In the genomic region with DNA sequence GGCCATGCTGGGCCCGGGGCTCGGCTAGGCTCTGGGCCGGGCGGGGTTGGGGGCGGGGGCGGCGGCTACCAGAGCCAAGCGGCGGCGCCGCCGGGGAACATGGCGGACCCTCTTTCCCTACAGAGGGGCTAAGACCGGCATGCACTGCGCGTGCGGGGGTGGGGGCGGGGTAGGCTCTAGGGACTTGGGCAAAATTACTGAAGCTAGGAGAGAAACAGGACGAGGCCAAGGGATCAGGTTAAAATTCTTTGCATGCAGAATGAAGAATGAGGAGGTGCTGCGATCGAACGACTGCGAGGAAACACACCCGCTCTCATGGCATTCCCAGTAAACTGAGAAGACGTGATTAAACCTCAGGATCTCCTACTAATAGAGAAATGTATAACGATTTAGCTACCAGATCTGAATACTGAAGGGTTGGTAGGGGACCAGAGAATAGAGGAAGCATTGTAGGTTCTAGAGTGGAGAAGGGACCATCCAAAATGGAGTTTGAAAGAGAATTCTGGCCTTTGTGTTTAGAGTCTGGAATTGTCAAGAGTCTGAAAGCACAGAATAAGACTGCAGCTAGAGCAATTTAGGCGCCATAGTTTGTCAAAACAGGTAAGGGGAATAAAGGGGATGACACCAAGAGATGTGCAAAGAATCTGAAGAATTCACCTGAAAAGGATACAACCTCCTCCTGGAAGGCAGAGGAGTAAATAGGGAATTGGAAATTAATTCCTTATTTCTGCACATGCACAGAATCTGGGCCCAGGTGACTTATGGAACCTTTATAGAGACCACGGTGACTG, we compare ENCODE assay signal across 8 cellular contexts. TPM values are rescaled to one million over a fixed set of nuclear protein-coding genes. Genes with fewer than 3 reads are reported as not detected.
A peak's percentile ranks its signal among the peaks of the same experiment; 100 is the strongest.
DNase-seq lines count a peak whose midpoint lies in the region; ATAC-seq and TF ChIP-seq lines count a peak whose summit lies in the region.

A gene (minus strand): TSS at position 141 of the 791 bp plus-strand sequence. CDS start 135 bp downstream, at position 6.

- peak within 1 kb of the TSS; percentile 93 for H2BK120ac ChIP-seq in mesendoderm (ENCODE audit: low read depth, low read length)

- no peaks in the 10 kb centered on the region for H3K9me3 ChIP-seq in CD4-positive, alpha-beta T cell (ENCODE audit: control insufficient read depth, low read length)
- H3K9me3 ChIP-seq in endocrine pancreas (ENCODE audit: control insufficient read depth, low read length), result no peaks in the 10 kb centered on the region

- peak within 1 kb of the TSS; percentile 95 for H3K27ac ChIP-seq in CD4-positive, alpha-beta T cell (ENCODE audit: low read depth, low read length)
- peak within 1 kb of the TSS; percentile 86 for H3K27ac ChIP-seq in mesendoderm (ENCODE audit: low read depth, low read length)

- H3K27me3 ChIP-seq in CD4-positive, alpha-beta T cell (ENCODE audit: control insufficient read depth, insufficient read depth, low read length), result no peaks in the 10 kb centered on the region
- H3K27me3 ChIP-seq in endocrine pancreas (ENCODE audit: control insufficient read depth, insufficient read depth, low read length), result no peaks in the 10 kb centered on the region
- no peaks in the 10 kb centered on the region for H3K27me3 ChIP-seq in mesendoderm (ENCODE audit: insufficient read depth, low read length, poor library complexity)

- peak within 1 kb of the TSS; percentile 91 for H3K4me3 Mint-ChIP-seq in CD4-positive, alpha-beta T cell

- peaks cover 2% of the 10 kb centered on the region for H3K79me1 ChIP-seq in mesendoderm (ENCODE audit: low read length)

- H3K27me3 Mint-ChIP-seq in CD4-positive, alpha-beta T cell, result no peaks in the 10 kb centered on the region

- peak within 1 kb of the TSS; percentile 100 for H3K18ac ChIP-seq in mesendoderm (ENCODE audit: low read length)

- H3K27ac Mint-ChIP-seq in CD4-positive, alpha-beta T cell, result peak within 1 kb of the TSS; percentile 78

- ATAC-seq in CD4-positive, alpha-beta T cell (ENCODE audit: poor library complexity), result peak; percentile 82

- peak within 1 kb of the TSS; percentile 90 for H4K8ac ChIP-seq in mesendoderm (ENCODE audit: low read depth, low read length)

- WGBS in mesendoderm (ENCODE audit: extremely low coverage, insufficient coverage, low lambda C conversion rate), result no CpG with 5 or more reads among the region's 28 CpGs

- peak within 1 kb of the TSS; percentile 99 for H3K4ac ChIP-seq in mesendoderm (ENCODE audit: low read depth, low read length)

- H3K4me1 Mint-ChIP-seq in CD4-positive, alpha-beta T cell (ENCODE audit: low read depth), result peaks cover 58% of the 10 kb centered on the region

- TF ChIP-seq CTCF in CD4-positive, alpha-beta T cell (IDR thresholded peaks at IDR 0.05), result no peak
- TF ChIP-seq CTCF in GM20000 (IDR thresholded peaks at IDR 0.05; ENCODE audit: extremely low read depth, missing control alignments), result no peak

- H3K36me3 Mint-ChIP-seq in CD4-positive, alpha-beta T cell (ENCODE audit: low read depth), result peaks cover 14% of the 10 kb centered on the region

- DNase-seq in CD4-positive, alpha-beta T cell, result peak; percentile 84 to 91 (median 88)
- DNase-seq in GM20000 (ENCODE audit: low spot score) (peak; percentile 92), HT-29 (ENCODE audit: low spot score) (peak; percentile 94), mesendoderm (peak; percentile 98)
- peak; percentile 89 for DNase-seq in NK-92 treated with Interleukin-12 subunit alpha and Interleukin-12 subunit beta, amount 100 ng/mL, for 24 hours (lab: John Stamatoyannopoulos, UW)
- DNase-seq in activated CD8-positive, alpha-beta memory T cell treated with anti-CD3 and anti-CD28 coated beads for 4 hours (ENCODE audit: low read depth in 2 of 2), result peak; percentile 83 to 85
- DNase-seq in stimulated activated CD8-positive, alpha-beta memory T cell treated with anti-CD3 and anti-CD28 coated beads, Interleukin-12 subunit alpha, Interleukin-12 subunit beta, amount 100 ng/mL, for 4 hours (ENCODE audit: low read depth), result peak; percentile 82

- peaks cover 18% of the 10 kb centered on the region for H3K4me1 ChIP-seq in endocrine pancreas (ENCODE audit: control insufficient read depth, insufficient read depth, low read length)
- H3K4me1 ChIP-seq in mesendoderm (ENCODE audit: control insufficient read depth, low read depth, low read length), result peaks cover 3% of the 10 kb centered on the region

- peaks cover 17% of the 10 kb centered on the region for H3K79me2 ChIP-seq in mesendoderm (ENCODE audit: control insufficient read depth, insufficient read depth, low read length)

- H3K23ac ChIP-seq in mesendoderm (ENCODE audit: low read length), result peak within 1 kb of the TSS; percentile 94

- POLR2A ChIA-PET in CD4-positive, alpha-beta T cell (lab: Charles Lee), result interaction anchor here (0.6 to 3.1 kb wide), 29 partner anchors 7 to 1714 kb away, joined by 3 to 36 read pairs (median 5); a partner anchor contains a TSS

- H3K9ac ChIP-seq in endocrine pancreas (ENCODE audit: control insufficient read depth, insufficient read depth, low read length), result peak within 1 kb of the TSS; percentile 70
- H3K9ac ChIP-seq in mesendoderm (ENCODE audit: low read length), result peak within 1 kb of the TSS; percentile 88

- no peaks in the 10 kb centered on the region for H3K9me3 Mint-ChIP-seq in CD4-positive, alpha-beta T cell

- H4K5ac ChIP-seq in mesendoderm (ENCODE audit: low read length), result no peak within 1 kb of the TSS

- no peak within 1 kb of the TSS for H2BK15ac ChIP-seq in mesendoderm (replicated peaks; ENCODE audit: low read depth)

- CTCF ChIA-PET in CD4-positive, alpha-beta T cell (lab: Charles Lee), result no interaction called here

- peak within 1 kb of the TSS; percentile 79 for H3K4me2 ChIP-seq in mesendoderm (ENCODE audit: low read length)

- peak within 1 kb of the TSS; percentile 97 for H3K56ac ChIP-seq in mesendoderm (ENCODE audit: low read length)

- peak within 1 kb of the TSS; percentile 62 for H2BK5ac ChIP-seq in mesendoderm (ENCODE audit: low read length)

- H3K36me3 ChIP-seq in endocrine pancreas (ENCODE audit: control insufficient read depth, insufficient read depth, low read length) (peaks cover 3% of the 10 kb centered on the region), mesendoderm (ENCODE audit: control insufficient read depth, insufficient read depth, low read length) (peaks cover 4% of the 10 kb centered on the region)

- H2AK5ac ChIP-seq in mesendoderm (ENCODE audit: low read length), result no peak within 1 kb of the TSS

- intact Hi-C loops in CD4-positive, alpha-beta T cell (cut with DNase I, micrococcal nuclease), result loop anchor here (2.0 to 10.0 kb wide), 9 partner anchors 131 to 1141 kb away; a partner anchor contains a TSS

- H3K4me3 ChIP-seq in endocrine pancreas (ENCODE audit: control insufficient read depth, insufficient read depth, low read length), result peak within 1 kb of the TSS; percentile 96
- H3K4me3 ChIP-seq in mesendoderm (ENCODE audit: low read length), result peak within 1 kb of the TSS; percentile 85

RNA-seq across cellular contexts. Expression of the gene that starts here (rescaled TPM):
- 10 to 100 TPM; 20.2 to 20.3 TPM for total RNA-seq in CD4-positive, alpha-beta T cell
- total RNA-seq in HT-29 (2014; rRNA removed; shearing (Covaris generic)), result 4.9 and 7.1 TPM in 2 replicates
- polyA plus RNA-seq in mesendoderm (2013, experiment 1 of 2), result 31.6 TPM
- polyA plus RNA-seq in mesendoderm (2013, experiment 2 of 2), result 31.3 TPM

Comparison
In these comparisons a context has a peak if more than half of its experiments do, and no peak if none do; other contexts are left out.
1. Peak in every context shown above with its lines: DNase-seq, ATAC-seq, H3K4me3 ChIP-seq and H3K27ac ChIP-seq.